9 cellular contexts compared by ENCODE assay signal in the genomic region with DNA sequence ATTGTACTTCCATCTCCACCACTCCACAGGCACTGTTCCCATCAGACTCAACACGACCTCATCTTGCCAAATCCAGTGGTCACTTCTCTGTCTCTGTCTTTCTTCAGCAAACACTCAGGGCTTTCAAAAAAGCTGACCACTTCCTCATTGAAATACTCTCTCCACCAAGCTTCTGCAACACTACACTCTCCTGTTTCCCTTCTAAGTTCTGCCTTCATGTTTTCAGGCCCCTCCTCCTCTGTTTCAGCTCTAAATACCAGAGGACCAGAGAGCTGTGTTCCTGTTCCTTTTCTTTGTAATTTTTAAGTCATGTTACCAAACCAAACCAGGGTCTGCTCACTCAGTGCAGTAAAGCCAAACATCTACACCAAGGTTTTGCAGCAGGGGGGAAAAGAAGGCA. TPM values are rescaled to one million over a fixed set of nuclear protein-coding genes. Genes with fewer than 3 reads are reported as not detected.
DNase-seq lines count a peak whose midpoint lies in the region; ATAC-seq and TF ChIP-seq lines count a peak whose summit lies in the region.
"Had no signal": no experiment of that assay in that cellular context is flagged by ENCODE, and none has a peak within 500 bp of the region (broad histone marks: within the 10 kb centered on the region; RNA-seq: fewer than 3 reads in every experiment).

No MANE protein-coding gene starts in this region.

- H3K9me3 ChIP-seq in colonic mucosa: no peaks in the 10 kb centered on the region

- H3K9me3 Mint-ChIP-seq in effector memory CD8-positive, alpha-beta T cell: no peaks in the 10 kb centered on the region
- peaks cover 12% of the 10 kb centered on the region for H3K9me3 Mint-ChIP-seq in nephron progenitor cell

- no peak overlapping the region for H3K27ac ChIP-seq in KMS-11
- no peak overlapping the region for H3K27ac ChIP-seq in colonic mucosa

- H3K27ac Mint-ChIP-seq in effector memory CD8-positive, alpha-beta T cell: no peak overlapping the region
- H3K27ac Mint-ChIP-seq in nephron progenitor cell: peak overlapping the region; percentile 24

- H3K36me3 ChIP-seq in KMS-11 (ENCODE audit: insufficient read depth) (no peaks in the 10 kb centered on the region), colonic mucosa (no peaks in the 10 kb centered on the region)

- H3K4me3 ChIP-seq in GM12865 (ENCODE audit: low read depth, low read length) (no peak overlapping the region), KMS-11 (IDR thresholded peaks at IDR 0.05; ENCODE audit: insufficient read depth, low read depth, low read length) (no peak overlapping the region), colonic mucosa (no peak overlapping the region)

- peak; percentile 10 for ATAC-seq in effector memory CD8-positive, alpha-beta T cell (replicated peaks)

- H3K9ac ChIP-seq in KMS-11 (no peak overlapping the region), colonic mucosa (ENCODE audit: low read depth in 2 of 2, low read length in 2 of 2) (no peak overlapping the region)

- H4K20me1 ChIP-seq in KMS-11 (ENCODE audit: insufficient read depth): no peaks in the 10 kb centered on the region

- no peaks in the 10 kb centered on the region for H3K4me1 ChIP-seq in KMS-11 (ENCODE audit: low read depth, poor library complexity, severe bottlenecking)
- no peaks in the 10 kb centered on the region for H3K4me1 ChIP-seq in colonic mucosa

- DNase-seq in GM12865 (ENCODE audit: low read depth) (peak; percentile 32), nephron progenitor cell (no peak), SHP77 (lab: John Stamatoyannopoulos, UW) (no peak), colonic mucosa (no peak), amniotic stem cell (lab: John Stamatoyannopoulos, UW) (no peak)
- DNase-seq in effector memory CD8-positive, alpha-beta T cell: no peak
- DNase-seq in activated effector memory CD4-positive, alpha-beta T cell treated with anti-CD3 and anti-CD28 coated beads, Interleukin-2, amount 50 U/mL, for 16 hours: no peak

- no peak overlapping the region for H3K4me3 Mint-ChIP-seq in effector memory CD8-positive, alpha-beta T cell
- H3K4me3 Mint-ChIP-seq in nephron progenitor cell: no peak overlapping the region

- H3K27me3 ChIP-seq in KMS-11 (ENCODE audit: insufficient read depth, low read depth) (no peaks in the 10 kb centered on the region), colonic mucosa (no peaks in the 10 kb centered on the region)

- no peaks in the 10 kb centered on the region for H3K79me2 ChIP-seq in KMS-11 (ENCODE audit: insufficient read depth, low read depth)

- peak overlapping the region; percentile 9; the same call in 1 of the 2 replicates for H2AFZ ChIP-seq in KMS-11 (ENCODE audit: low read depth)

- H3K27me3 Mint-ChIP-seq in effector memory CD8-positive, alpha-beta T cell: peaks cover 0 to 22% of the 10 kb centered on the region in 2 donors
- peaks cover 2% of the 10 kb centered on the region for H3K27me3 Mint-ChIP-seq in nephron progenitor cell (ENCODE audit: low read depth, poor library complexity)

- TF ChIP-seq CTCF in GM12865 (IDR thresholded peaks at IDR 0.05; ENCODE audit: insufficient read depth, low read depth, low read length, missing control alignments): no peak
- TF ChIP-seq CTCF in KMS-11 (conservative IDR thresholded peaks at IDR 0.05; ENCODE audit: low read depth, low read length): no peak
- TF ChIP-seq CTCF in nephron progenitor cell (IDR thresholded peaks at IDR 0.05): no peak
- no peak for TF ChIP-seq CTCF in colonic mucosa (IDR thresholded peaks at IDR 0.05)

- H3K4me1 Mint-ChIP-seq in effector memory CD8-positive, alpha-beta T cell (ENCODE audit: low read depth in 2 of 2): no peaks in the 10 kb centered on the region
- H3K4me1 Mint-ChIP-seq in nephron progenitor cell: peaks cover 12% of the 10 kb centered on the region

- intact Hi-C loops in colonic mucosa (cut with DNase I): no loop called here

- H3K36me3 Mint-ChIP-seq in effector memory CD8-positive, alpha-beta T cell (ENCODE audit: insufficient read depth): no peaks in the 10 kb centered on the region
- H3K36me3 Mint-ChIP-seq in nephron progenitor cell (ENCODE audit: low read depth): no peaks in the 10 kb centered on the region

- H3K4me2 ChIP-seq in KMS-11: no peak overlapping the region

RNA-seq across cellular contexts. Expression of a gene that starts 33.8 kb away (rescaled TPM):
- total RNA-seq in colonic mucosa: 10 to 100 TPM in 1 of 2 donors, 1 to 10 TPM in 1; 8.1 to 23.5 TPM
- total RNA-seq: T-helper 2 cell treated with Interferon-gamma antibody and Interleukin-4, amounts not matched to agents 100 ng/mL and 5 ng/mL, for 36 hours had no signal
